Comparison of ENCODE assay signal across 20 cellular contexts in the genomic region with DNA sequence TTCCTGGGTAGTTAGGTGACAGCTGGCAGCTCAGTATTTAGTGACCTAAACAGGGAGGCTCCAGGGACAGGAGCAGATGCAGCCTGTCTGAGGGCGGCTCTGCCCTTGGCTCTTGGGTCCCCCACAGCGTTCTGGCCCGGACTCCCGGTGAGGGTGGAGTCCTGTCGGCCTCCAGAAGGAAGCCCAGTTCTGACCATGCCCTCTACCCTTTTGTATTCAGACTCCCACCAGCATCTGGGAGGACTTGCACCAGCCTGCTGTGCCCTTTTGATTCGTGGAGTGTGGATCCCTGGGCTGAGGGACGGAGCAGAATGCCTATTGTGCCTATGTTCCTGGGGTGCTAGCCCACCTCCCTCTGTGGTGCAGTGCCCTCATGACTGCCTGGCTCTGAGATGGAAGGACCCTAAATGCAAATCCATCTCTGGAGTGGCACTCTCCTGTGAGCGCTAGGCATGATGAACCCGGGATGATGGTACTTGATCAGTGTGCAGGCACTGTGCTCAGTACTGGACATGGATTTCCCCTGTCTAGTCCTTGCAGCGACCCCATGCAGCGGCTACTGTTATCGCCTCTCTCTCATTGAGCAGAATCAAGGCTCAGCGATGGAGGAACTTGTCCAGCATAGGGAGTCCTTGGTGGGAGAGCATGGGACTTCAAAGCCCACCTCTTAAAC.
DNase-seq lines count a peak whose midpoint lies in the region; ATAC-seq, FAIRE-seq and TF ChIP-seq lines count a peak whose summit lies in the region.
"Had no signal": no experiment of that assay in that cellular context is flagged by ENCODE, and none has a peak within 500 bp of the region (broad histone marks: within the 10 kb centered on the region; RNA-seq: fewer than 3 reads in every experiment).

No MANE protein-coding gene starts in this region.

- no peak overlapping the region for H3K23ac ChIP-seq in IMR-90 (ENCODE audit: low read depth, low read length)

- TF ChIP-seq RAD21 in IMR-90 (IDR thresholded peaks at IDR 0.05; ENCODE audit: low read length), result no peak

- H3K14ac ChIP-seq in IMR-90 (replicated peaks; ENCODE audit: low read depth, low read length), result no peak overlapping the region

- no peak overlapping the region for H2AK9ac ChIP-seq in IMR-90 (replicated peaks; ENCODE audit: low read depth, low read length, poor library complexity)

- H2BK15ac ChIP-seq in IMR-90 (ENCODE audit: low read depth, low read length), result no peak overlapping the region

- H2BK120ac ChIP-seq in IMR-90 (ENCODE audit: low read depth, low read length), result no peak overlapping the region

- peaks cover 16% of the 10 kb centered on the region for H3K9me1 ChIP-seq in IMR-90 (ENCODE audit: insufficient read depth, low read length)

- H3K4me2 ChIP-seq in BLaER1 (peak overlapping the region; percentile 22), IMR-90 (ENCODE audit: low read depth, low read length) (no peak overlapping the region)
- H3K4me2 ChIP-seq: PC-9 had no signal

- H3K4me3 ChIP-seq in BLaER1, result no peak overlapping the region
- H3K4me3 ChIP-seq in IMR-90 (ENCODE audit: insufficient read depth, low read depth, low read length), result no peak overlapping the region
- H3K4me3 ChIP-seq in kidney (ENCODE audit: low read length in 2 of 2), result no peak overlapping the region
- H3K4me3 ChIP-seq: PC-9 had no signal

- H2AK5ac ChIP-seq in IMR-90 (ENCODE audit: low read depth, low read length), result peak overlapping the region; percentile 51; the same call in 1 of the 2 replicates

- H3K36me3 ChIP-seq in BLaER1, result peaks cover 20% of the 10 kb centered on the region; the same call in 1 of the 2 replicates
- H3K36me3 ChIP-seq in IMR-90 (ENCODE audit: control insufficient read depth, insufficient read depth, low read length), result no peaks in the 10 kb centered on the region
- no peaks in the 10 kb centered on the region for H3K36me3 ChIP-seq in kidney (ENCODE audit: control insufficient read depth in 1 of 2, insufficient read depth in 2 of 2, low read length in 2 of 2)

- H3K9ac ChIP-seq in BLaER1 (peak overlapping the region; percentile 34; the same call in 1 of the 2 replicates), IMR-90 (ENCODE audit: low read depth, low read length) (no peak overlapping the region), kidney (ENCODE audit: low read length in 2 of 2) (no peak overlapping the region)

- H3K27ac ChIP-seq in BLaER1, result peak overlapping the region; percentile 56
- H3K27ac ChIP-seq in IMR-90 (ENCODE audit: insufficient read depth, low read length), result no peak overlapping the region
- H3K27ac ChIP-seq in kidney (ENCODE audit: low read depth in 2 of 2, low read length in 2 of 2), result peak overlapping the region in 1 of 2 donors; percentile 1
- H3K27ac ChIP-seq: PC-9, RWPE1 had no signal

- no TSS peak for BruUV-seq in IMR-90 (replicated peaks; lab: Mats Ljungman, UMichigan)

- CTCF ChIA-PET in IMR-90 (lab: Yijun Ruan, JAX), result no interaction called here

- no peak overlapping the region for H2BK20ac ChIP-seq in IMR-90 (ENCODE audit: low read depth, low read length)

- FAIRE-seq in kidney (lab: Jason Lieb, UNC), result no peak

- no peak overlapping the region for H4K8ac ChIP-seq in IMR-90 (ENCODE audit: low read depth in 2 of 2, low read length in 2 of 2)

- TF ChIP-seq POLR2A in IMR-90 (IDR thresholded peaks at IDR 0.05; ENCODE audit: low read depth, low read length), result no peak

- ATAC-seq in IMR-90 (ENCODE audit: low read depth), result no peak
- ATAC-seq in HG02981 (IDR thresholded peaks at IDR 0.05; ENCODE audit: unreplicated experiment), result no peak
- ATAC-seq in GM18873 (IDR thresholded peaks at IDR 0.05; ENCODE audit: low FRiP score, unreplicated experiment), result no peak

- H4K20me1 ChIP-seq in BLaER1 (no peaks in the 10 kb centered on the region), IMR-90 (ENCODE audit: insufficient read depth, low read length) (peaks cover 25% of the 10 kb centered on the region; the same call in 1 of the 2 replicates)

- 83% methylated on average over 6 of the region's 13 CpGs; no CpG with 5 or more reads in 1 of the 2 experiments for WGBS in IMR-90 (ENCODE audit: extremely low coverage in 2 of 2, insufficient read length in 1 of 2), 2 experiments

- peaks cover 59% of the 10 kb centered on the region for H3K4me1 ChIP-seq in BLaER1
- H3K4me1 ChIP-seq in IMR-90 (ENCODE audit: control insufficient read depth, insufficient read depth, low read length), result peaks cover 25% of the 10 kb centered on the region
- H3K4me1 ChIP-seq in kidney (ENCODE audit: control insufficient read depth in 1 of 2, insufficient read depth in 1 of 2, low read depth in 1 of 2, low read length in 2 of 2), result peaks cover 35% of the 10 kb centered on the region in 2 donors

- H4K91ac ChIP-seq in IMR-90 (ENCODE audit: insufficient read depth, low read depth, low read length), result 0 out of 2 replicates have a peak overlapping the region, but pooled peaks have one; percentile 22

- no peak overlapping the region for H2AFZ ChIP-seq in IMR-90 (replicated peaks; ENCODE audit: low read length, poor library complexity)
- H2AFZ ChIP-seq: PC-9 had no signal

- intact Hi-C loops in IMR-90 (cut with micrococcal nuclease), result loop anchor here (10.0 kb wide), 3 partner anchors 295 to 455 kb away; no protein-coding TSS in a partner anchor
- intact Hi-C loops in kidney (cut with DNase I), result no loop called here

- DNase-seq in IMR-90 (no peak), NCI-H82 (lab: John Stamatoyannopoulos, UW) (peak; percentile 77), kidney (peak; percentile 51), GM19240 (ENCODE audit: insufficient read length, low spot score) (no peak), Ammon's horn (ENCODE audit: low spot score) (no peak)
- DNase-seq: C1 segment of cervical spinal cord; CD8-positive, alpha-beta memory T cell; DND-41; H9; Karpas-422; NCI-H1048; NCI-H1436; NCI-H2081 treated with DMSO at 0.1 percent for 48 hours; NCI-H226; PC-9; T-helper 1 cell had no signal

- TF ChIP-seq CTCF in IMR-90 (conservative IDR thresholded peaks at IDR 0.05; ENCODE audit: low read depth, low read length) (no peak), kidney (IDR thresholded peaks at IDR 0.05; ENCODE audit: borderline replicate concordance, extremely low read depth, insufficient read depth) (no peak)

- H3K79me1 ChIP-seq in IMR-90 (ENCODE audit: low read depth in 1 of 2, low read length in 2 of 2), result peaks cover 2 to 20% of the 10 kb centered on the region in 2 experiments; a peak in 2 of 4 replicates

- H3K4ac ChIP-seq in IMR-90 (ENCODE audit: low read depth, low read length), result no peak overlapping the region

- in situ Hi-C loops in IMR-90 (cut with MboI; ENCODE audit: low sequenced_read_pairs), result loop anchor here (10.0 kb wide), 3 partner anchors 105 to 715 kb away; no protein-coding TSS in a partner anchor

- H2BK5ac ChIP-seq in IMR-90 (ENCODE audit: low read depth, low read length, poor library complexity, severe bottlenecking), result no peak overlapping the region

- H3K27me3 ChIP-seq in BLaER1 (no peaks in the 10 kb centered on the region), IMR-90 (ENCODE audit: control insufficient read depth, insufficient read depth, low read length) (no peaks in the 10 kb centered on the region)

- H3K18ac ChIP-seq in IMR-90 (ENCODE audit: low read depth, low read length), result no peak overlapping the region

- POLR2A ChIA-PET in IMR-90 (lab: Charles Lee; ENCODE audit: unreplicated experiment), result no interaction called here

- no peak overlapping the region for H3K56ac ChIP-seq in IMR-90 (ENCODE audit: extremely low read depth, insufficient read depth, low read length)

- dilution Hi-C loops in IMR-90 (cut with HindIII; ENCODE audit: low sequenced_read_pairs, unreplicated experiment), result no loop called here

- no peak overlapping the region for H4K5ac ChIP-seq in IMR-90 (ENCODE audit: low read depth, low read length)

- H3K9me3 ChIP-seq in BLaER1, result no peaks in the 10 kb centered on the region
- H3K9me3 ChIP-seq in IMR-90 (ENCODE audit: control insufficient read depth, insufficient read depth, low read length), result no peaks in the 10 kb centered on the region
- H3K9me3 ChIP-seq in kidney (ENCODE audit: control insufficient read depth in 1 of 2, low read length in 2 of 2), result no peaks in the 10 kb centered on the region

TF ChIP-seq in IMR-90, 13 proteins besides CTCF, POLR2A, EP300 and RAD21:
- TF ChIP-seq SMC3 (IDR thresholded peaks at IDR 0.05; ENCODE audit: low read depth, low read length) (no peak), RCOR1 (IDR thresholded peaks at IDR 0.05; ENCODE audit: insufficient replicate concordance, low read length) (no peak), MAZ (IDR thresholded peaks at IDR 0.05; ENCODE audit: borderline replicate concordance, low read depth, low read length) (no peak), RFX5 (IDR thresholded peaks at IDR 0.05; ENCODE audit: low read depth, low read length) (no peak), CHD1 (IDR thresholded peaks at IDR 0.05; ENCODE audit: low read depth, low read length) (no peak), CEBPB (IDR thresholded peaks at IDR 0.05; ENCODE audit: low read depth, low read length) (no peak), MAFK (IDR thresholded peaks at IDR 0.05; ENCODE audit: low read depth, low read length) (no peak), BHLHE40 (IDR thresholded peaks at IDR 0.05; ENCODE audit: low read depth, low read length) (no peak), NFE2L2 (IDR thresholded peaks at IDR 0.05; ENCODE audit: low read depth, low read length) (no peak), FOS (IDR thresholded peaks at IDR 0.05; ENCODE audit: low read depth, low read length) (no peak), MXI1 (IDR thresholded peaks at IDR 0.05; ENCODE audit: borderline replicate concordance, low read depth, low read length) (no peak)
- TF ChIP-seq, protein P1, sequence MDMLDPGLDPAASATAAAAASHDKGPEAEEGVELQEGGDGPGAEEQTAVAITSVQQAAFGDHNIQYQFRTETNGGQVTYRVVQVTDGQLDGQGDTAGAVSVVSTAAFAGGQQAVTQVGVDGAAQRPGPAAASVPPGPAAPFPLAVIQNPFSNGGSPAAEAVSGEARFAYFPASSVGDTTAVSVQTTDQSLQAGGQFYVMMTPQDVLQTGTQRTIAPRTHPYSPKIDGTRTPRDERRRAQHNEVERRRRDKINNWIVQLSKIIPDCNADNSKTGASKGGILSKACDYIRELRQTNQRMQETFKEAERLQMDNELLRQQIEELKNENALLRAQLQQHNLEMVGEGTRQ (IDR thresholded peaks at IDR 0.05; ENCODE audit: low read depth, low read length), result no peak
- TF ChIP-seq, protein P2, sequence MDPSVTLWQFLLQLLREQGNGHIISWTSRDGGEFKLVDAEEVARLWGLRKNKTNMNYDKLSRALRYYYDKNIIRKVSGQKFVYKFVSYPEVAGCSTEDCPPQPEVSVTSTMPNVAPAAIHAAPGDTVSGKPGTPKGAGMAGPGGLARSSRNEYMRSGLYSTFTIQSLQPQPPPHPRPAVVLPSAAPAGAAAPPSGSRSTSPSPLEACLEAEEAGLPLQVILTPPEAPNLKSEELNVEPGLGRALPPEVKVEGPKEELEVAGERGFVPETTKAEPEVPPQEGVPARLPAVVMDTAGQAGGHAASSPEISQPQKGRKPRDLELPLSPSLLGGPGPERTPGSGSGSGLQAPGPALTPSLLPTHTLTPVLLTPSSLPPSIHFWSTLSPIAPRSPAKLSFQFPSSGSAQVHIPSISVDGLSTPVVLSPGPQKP (IDR thresholded peaks at IDR 0.05; ENCODE audit: borderline replicate concordance, low read depth, low read length), result no peak

Comparison
In these comparisons a context has a peak if more than half of its experiments do, and no peak if none do; other contexts are left out.
1. DNase-seq: peak in NCI-H82 (single experiment) and kidney (single experiment); none in IMR-90 (single experiment), GM19240 (single experiment) and Ammon's horn (single experiment).